1 cellular context compared by ENCODE assay signal in the genomic region with DNA sequence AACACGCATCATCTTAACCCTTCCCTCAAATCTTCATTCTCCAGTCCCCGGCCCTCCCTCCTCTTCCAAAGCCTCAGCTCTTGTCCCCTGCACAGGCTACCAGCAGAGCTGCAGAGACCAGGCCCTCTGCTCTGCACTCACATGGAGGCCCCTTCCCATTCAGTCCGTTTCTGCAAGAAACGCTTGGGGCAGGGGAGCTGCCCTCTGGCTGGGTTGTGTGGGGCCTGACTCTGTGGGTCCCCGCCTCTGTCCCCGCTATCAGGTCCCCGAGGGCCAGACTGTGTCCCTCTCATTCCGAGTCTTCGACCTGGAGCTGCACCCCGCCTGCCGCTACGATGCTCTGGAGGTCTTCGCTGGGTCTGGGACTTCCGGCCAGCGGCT.
A peak's percentile ranks its signal among the peaks of the same experiment; 100 is the strongest.
TF ChIP-seq lines count a peak whose summit lies in the region.

No MANE protein-coding gene starts in this region.

TF ChIP-seq in K562, 482 proteins besides CTCF, POLR2A, EP300 and RAD21 (continues in another document):
- TF ChIP-seq ZNF511 (CRISPR knock-in tag; IDR thresholded peaks at IDR 0.05) (0 out of 2 replicates have a peak, but pooled peaks have one; percentile 38), ZSCAN29 (IDR thresholded peaks at IDR 0.05) (no peak), SMC3 (conservative IDR thresholded peaks at IDR 0.05; ENCODE audit: insufficient read depth, low read depth, low read length) (no peak), HMG20A (CRISPR knock-in tag; conservative IDR thresholded peaks at IDR 0.05) (no peak), AFF1 (IDR thresholded peaks at IDR 0.05; ENCODE audit: low read depth in 1 of 2, partially characterized antibody in 2 of 2) (no peak), THAP12 (CRISPR knock-in tag; IDR thresholded peaks at IDR 0.05) (peak; percentile 13; the same call in 1 of the 2 replicates), ZNF431 (CRISPR knock-in tag; IDR thresholded peaks at IDR 0.05) (no peak), TAF15 (IDR thresholded peaks at IDR 0.05; ENCODE audit: low read depth, low read length) (no peak), SMARCA5 (IDR thresholded peaks at IDR 0.05) (no peak), HNRNPUL1 (IDR thresholded peaks at IDR 0.05; ENCODE audit: low read length) (no peak), KDM2B (CRISPR knock-in tag; IDR thresholded peaks at IDR 0.05) (0 out of 2 replicates have a peak, but pooled peaks have one; percentile 47), YY1 (IDR thresholded peaks at IDR 0.05; ENCODE audit: borderline replicate concordance in 1 of 3, control insufficient read depth in 1 of 3, extremely low read depth in 1 of 3, insufficient read depth in 3 of 3, insufficient read length in 1 of 3, insufficient replicate concordance in 2 of 3, low read depth in 1 of 3, low read length in 2 of 3) (peak in 1 of 3 experiments; percentile 2), NFIC (IDR thresholded peaks at IDR 0.05) (no peak), E2F6 (IDR thresholded peaks at IDR 0.05; ENCODE audit: borderline replicate concordance in 1 of 2, extremely low read depth in 1 of 2, insufficient read depth in 1 of 2, insufficient read length in 1 of 2, low read depth in 1 of 2, low read length in 1 of 2, poor library complexity in 1 of 2, severe bottlenecking in 1 of 2) (peak; percentile 65 to 81), RREB1 (CRISPR knock-in tag; IDR thresholded peaks at IDR 0.05) (0 out of 2 replicates have a peak, but pooled peaks have one; percentile 59), HDAC3 (IDR thresholded peaks at IDR 0.05; ENCODE audit: borderline replicate concordance, partially characterized antibody) (no peak), POLR3A (IDR thresholded peaks at IDR 0.05; ENCODE audit: borderline replicate concordance, extremely low read depth, insufficient read depth, insufficient read length) (no peak), L3MBTL2 (IDR thresholded peaks at IDR 0.05) (peak; percentile 89), CAMTA2 (CRISPR knock-in tag; conservative IDR thresholded peaks at IDR 0.05) (0 out of 2 replicates have a peak, but pooled peaks have one; percentile 31)
- TF ChIP-seq, protein P1, sequence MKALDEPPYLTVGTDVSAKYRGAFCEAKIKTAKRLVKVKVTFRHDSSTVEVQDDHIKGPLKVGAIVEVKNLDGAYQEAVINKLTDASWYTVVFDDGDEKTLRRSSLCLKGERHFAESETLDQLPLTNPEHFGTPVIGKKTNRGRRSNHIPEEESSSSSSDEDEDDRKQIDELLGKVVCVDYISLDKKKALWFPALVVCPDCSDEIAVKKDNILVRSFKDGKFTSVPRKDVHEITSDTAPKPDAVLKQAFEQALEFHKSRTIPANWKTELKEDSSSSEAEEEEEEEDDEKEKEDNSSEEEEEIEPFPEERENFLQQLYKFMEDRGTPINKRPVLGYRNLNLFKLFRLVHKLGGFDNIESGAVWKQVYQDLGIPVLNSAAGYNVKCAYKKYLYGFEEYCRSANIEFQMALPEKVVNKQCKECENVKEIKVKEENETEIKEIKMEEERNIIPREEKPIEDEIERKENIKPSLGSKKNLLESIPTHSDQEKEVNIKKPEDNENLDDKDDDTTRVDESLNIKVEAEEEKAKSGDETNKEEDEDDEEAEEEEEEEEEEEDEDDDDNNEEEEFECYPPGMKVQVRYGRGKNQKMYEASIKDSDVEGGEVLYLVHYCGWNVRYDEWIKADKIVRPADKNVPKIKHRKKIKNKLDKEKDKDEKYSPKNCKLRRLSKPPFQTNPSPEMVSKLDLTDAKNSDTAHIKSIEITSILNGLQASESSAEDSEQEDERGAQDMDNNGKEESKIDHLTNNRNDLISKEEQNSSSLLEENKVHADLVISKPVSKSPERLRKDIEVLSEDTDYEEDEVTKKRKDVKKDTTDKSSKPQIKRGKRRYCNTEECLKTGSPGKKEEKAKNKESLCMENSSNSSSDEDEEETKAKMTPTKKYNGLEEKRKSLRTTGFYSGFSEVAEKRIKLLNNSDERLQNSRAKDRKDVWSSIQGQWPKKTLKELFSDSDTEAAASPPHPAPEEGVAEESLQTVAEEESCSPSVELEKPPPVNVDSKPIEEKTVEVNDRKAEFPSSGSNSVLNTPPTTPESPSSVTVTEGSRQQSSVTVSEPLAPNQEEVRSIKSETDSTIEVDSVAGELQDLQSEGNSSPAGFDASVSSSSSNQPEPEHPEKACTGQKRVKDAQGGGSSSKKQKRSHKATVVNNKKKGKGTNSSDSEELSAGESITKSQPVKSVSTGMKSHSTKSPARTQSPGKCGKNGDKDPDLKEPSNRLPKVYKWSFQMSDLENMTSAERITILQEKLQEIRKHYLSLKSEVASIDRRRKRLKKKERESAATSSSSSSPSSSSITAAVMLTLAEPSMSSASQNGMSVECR (CRISPR knock-in tag; IDR thresholded peaks at IDR 0.05) = 0 out of 2 replicates have a peak, but pooled peaks have one; percentile 31
- TF ChIP-seq, protein P2, sequence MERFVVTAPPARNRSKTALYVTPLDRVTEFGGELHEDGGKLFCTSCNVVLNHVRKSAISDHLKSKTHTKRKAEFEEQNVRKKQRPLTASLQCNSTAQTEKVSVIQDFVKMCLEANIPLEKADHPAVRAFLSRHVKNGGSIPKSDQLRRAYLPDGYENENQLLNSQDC (CRISPR knock-in tag; IDR thresholded peaks at IDR 0.05) = no peak
- TF ChIP-seq, protein P3, sequence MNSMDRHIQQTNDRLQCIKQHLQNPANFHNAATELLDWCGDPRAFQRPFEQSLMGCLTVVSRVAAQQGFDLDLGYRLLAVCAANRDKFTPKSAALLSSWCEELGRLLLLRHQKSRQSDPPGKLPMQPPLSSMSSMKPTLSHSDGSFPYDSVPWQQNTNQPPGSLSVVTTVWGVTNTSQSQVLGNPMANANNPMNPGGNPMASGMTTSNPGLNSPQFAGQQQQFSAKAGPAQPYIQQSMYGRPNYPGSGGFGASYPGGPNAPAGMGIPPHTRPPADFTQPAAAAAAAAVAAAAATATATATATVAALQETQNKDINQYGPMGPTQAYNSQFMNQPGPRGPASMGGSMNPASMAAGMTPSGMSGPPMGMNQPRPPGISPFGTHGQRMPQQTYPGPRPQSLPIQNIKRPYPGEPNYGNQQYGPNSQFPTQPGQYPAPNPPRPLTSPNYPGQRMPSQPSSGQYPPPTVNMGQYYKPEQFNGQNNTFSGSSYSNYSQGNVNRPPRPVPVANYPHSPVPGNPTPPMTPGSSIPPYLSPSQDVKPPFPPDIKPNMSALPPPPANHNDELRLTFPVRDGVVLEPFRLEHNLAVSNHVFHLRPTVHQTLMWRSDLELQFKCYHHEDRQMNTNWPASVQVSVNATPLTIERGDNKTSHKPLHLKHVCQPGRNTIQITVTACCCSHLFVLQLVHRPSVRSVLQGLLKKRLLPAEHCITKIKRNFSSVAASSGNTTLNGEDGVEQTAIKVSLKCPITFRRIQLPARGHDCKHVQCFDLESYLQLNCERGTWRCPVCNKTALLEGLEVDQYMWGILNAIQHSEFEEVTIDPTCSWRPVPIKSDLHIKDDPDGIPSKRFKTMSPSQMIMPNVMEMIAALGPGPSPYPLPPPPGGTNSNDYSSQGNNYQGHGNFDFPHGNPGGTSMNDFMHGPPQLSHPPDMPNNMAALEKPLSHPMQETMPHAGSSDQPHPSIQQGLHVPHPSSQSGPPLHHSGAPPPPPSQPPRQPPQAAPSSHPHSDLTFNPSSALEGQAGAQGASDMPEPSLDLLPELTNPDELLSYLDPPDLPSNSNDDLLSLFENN (IDR thresholded peaks at IDR 0.05; ENCODE audit: low read depth in 2 of 2, low read length in 2 of 2) = no peak
- TF ChIP-seq, protein P4, sequence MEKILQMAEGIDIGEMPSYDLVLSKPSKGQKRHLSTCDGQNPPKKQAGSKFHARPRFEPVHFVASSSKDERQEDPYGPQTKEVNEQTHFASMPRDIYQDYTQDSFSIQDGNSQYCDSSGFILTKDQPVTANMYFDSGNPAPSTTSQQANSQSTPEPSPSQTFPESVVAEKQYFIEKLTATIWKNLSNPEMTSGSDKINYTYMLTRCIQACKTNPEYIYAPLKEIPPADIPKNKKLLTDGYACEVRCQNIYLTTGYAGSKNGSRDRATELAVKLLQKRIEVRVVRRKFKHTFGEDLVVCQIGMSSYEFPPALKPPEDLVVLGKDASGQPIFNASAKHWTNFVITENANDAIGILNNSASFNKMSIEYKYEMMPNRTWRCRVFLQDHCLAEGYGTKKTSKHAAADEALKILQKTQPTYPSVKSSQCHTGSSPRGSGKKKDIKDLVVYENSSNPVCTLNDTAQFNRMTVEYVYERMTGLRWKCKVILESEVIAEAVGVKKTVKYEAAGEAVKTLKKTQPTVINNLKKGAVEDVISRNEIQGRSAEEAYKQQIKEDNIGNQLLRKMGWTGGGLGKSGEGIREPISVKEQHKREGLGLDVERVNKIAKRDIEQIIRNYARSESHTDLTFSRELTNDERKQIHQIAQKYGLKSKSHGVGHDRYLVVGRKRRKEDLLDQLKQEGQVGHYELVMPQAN (IDR thresholded peaks at IDR 0.05; ENCODE audit: borderline replicate concordance) = no peak
